In genomic region chr4:1245481-1246051, GRCh38 we compare ENCODE assay signal across 9 cellular contexts. TPM values are rescaled to one million over a fixed set of nuclear protein-coding genes. Genes with fewer than 3 reads are reported as not detected.
A peak's percentile ranks its signal among the peaks of the same experiment; 100 is the strongest.
DNase-seq lines count a peak whose midpoint lies in the region; ATAC-seq and TF ChIP-seq lines count a peak whose summit lies in the region.
"Had no signal": no experiment of that assay in that cellular context is flagged by ENCODE, and none has a peak within 500 bp of the region (broad histone marks: within the 10 kb centered on the region; RNA-seq: fewer than 3 reads in every experiment).

No MANE protein-coding gene starts in this region.

- peak overlapping the region; percentile 94 for H3K4me3 ChIP-seq in thoracic aorta

- no peaks in the 10 kb centered on the region for H3K9me3 Mint-ChIP-seq in activated CD4-positive, alpha-beta T cell treated with anti-CD3 and anti-CD28 coated beads, Interleukin-2, amount 10 ng/mL, durations not matched to agents 7 days and 5 days
- H3K9me3 Mint-ChIP-seq in activated naive CD4-positive, alpha-beta T cell treated with anti-CD3 and anti-CD28 coated beads, Interleukin-2, amount 50 U/mL, for 72 hours = no peaks in the 10 kb centered on the region

- no peaks in the 10 kb centered on the region for H3K9me3 ChIP-seq in thoracic aorta

- H3K4me1 Mint-ChIP-seq in activated CD4-positive, alpha-beta T cell treated with anti-CD3 and anti-CD28 coated beads, Interleukin-2, amount 10 ng/mL, durations not matched to agents 7 days and 5 days = peaks cover 45% of the 10 kb centered on the region

- no peak for ATAC-seq in activated naive CD4-positive, alpha-beta T cell treated with anti-CD3 and anti-CD28 coated beads, Interleukin-2, amount 50 U/mL, for 72 hours
- ATAC-seq in left lobe of liver = no peak
- ATAC-seq in thoracic aorta (ENCODE audit: insufficient number of reproducible peaks, low FRiP score, low read depth) = no peak
- no peak for ATAC-seq in esophagus mucosa

- H3K27ac Mint-ChIP-seq in activated CD4-positive, alpha-beta T cell treated with anti-CD3 and anti-CD28 coated beads, Interleukin-2, amount 10 ng/mL, durations not matched to agents 7 days and 5 days = peak overlapping the region; percentile 13
- peak overlapping the region; percentile 81 to 94 for H3K27ac Mint-ChIP-seq in activated naive CD4-positive, alpha-beta T cell treated with anti-CD3 and anti-CD28 coated beads, Interleukin-2, amount 50 U/mL, for 72 hours

- H3K27me3 ChIP-seq in thoracic aorta (replicated peaks; ENCODE audit: insufficient read depth) = no peaks in the 10 kb centered on the region
- H3K27me3 ChIP-seq: dorsolateral prefrontal cortex had no signal

- TF ChIP-seq CTCF in thoracic aorta (IDR thresholded peaks at IDR 0.05) = no peak
- no peak for TF ChIP-seq CTCF in GM10266 (IDR thresholded peaks at IDR 0.05; ENCODE audit: control insufficient read depth, insufficient read depth, low read depth, missing control alignments)

- H3K27me3 Mint-ChIP-seq in activated CD4-positive, alpha-beta T cell treated with anti-CD3 and anti-CD28 coated beads, Interleukin-2, amount 10 ng/mL, durations not matched to agents 7 days and 5 days = no peaks in the 10 kb centered on the region

- DNase-seq in activated CD4-positive, alpha-beta T cell treated with anti-CD3 and anti-CD28 coated beads, Interleukin-2, amount 10 ng/mL, durations not matched to agents 7 days and 5 days = no peak
- no peak for DNase-seq in activated CD4-positive, alpha-beta T cell treated with anti-CD3 and anti-CD28 coated beads, Interleukin-2, amount 50 U/mL, for 48 hours
- DNase-seq in activated naive CD4-positive, alpha-beta T cell treated with anti-CD3 and anti-CD28 coated beads, Interleukin-2, amount 50 U/mL, for 72 hours (ENCODE audit: low spot score in 2 of 2) = no peak
- DNase-seq in left lobe of liver (ENCODE audit: low spot score) (peak; percentile 44), thoracic aorta (ENCODE audit: low spot score) (no peak), NCI-H2107 (lab: John Stamatoyannopoulos, UW) (no peak), GM10266 (ENCODE audit: extremely low spot score) (no peak)

- peaks cover 5% of the 10 kb centered on the region for H3K36me3 ChIP-seq in thoracic aorta

- H3K4me1 ChIP-seq in thoracic aorta (ENCODE audit: control insufficient read depth in 1 of 2, low read depth in 2 of 2) = peaks cover 34 to 72% of the 10 kb centered on the region in 2 donors

- peak overlapping the region; percentile 86 for H3K4me3 Mint-ChIP-seq in activated CD4-positive, alpha-beta T cell treated with anti-CD3 and anti-CD28 coated beads, Interleukin-2, amount 10 ng/mL, durations not matched to agents 7 days and 5 days

- H3K36me3 Mint-ChIP-seq in activated CD4-positive, alpha-beta T cell treated with anti-CD3 and anti-CD28 coated beads, Interleukin-2, amount 10 ng/mL, durations not matched to agents 7 days and 5 days (ENCODE audit: low read depth) = peaks cover 30% of the 10 kb centered on the region
- H3K36me3 Mint-ChIP-seq in activated naive CD4-positive, alpha-beta T cell treated with anti-CD3 and anti-CD28 coated beads, Interleukin-2, amount 50 U/mL, for 72 hours = peaks cover 10 to 14% of the 10 kb centered on the region in 2 donors

- H3K27ac ChIP-seq in thoracic aorta = no peak overlapping the region

- POLR2A ChIA-PET in activated CD4-positive, alpha-beta T cell treated with anti-CD3 and anti-CD28 coated beads, Interleukin-2, amount 10 ng/mL, durations not matched to agents 7 days and 5 days (lab: Charles Lee) = no interaction called here

- CTCF ChIA-PET in activated CD4-positive, alpha-beta T cell treated with anti-CD3 and anti-CD28 coated beads, Interleukin-2, amount 10 ng/mL, durations not matched to agents 7 days and 5 days (lab: Charles Lee) = no interaction called here

RNA-seq across cellular contexts. Expression of gene CTBP1, which starts 3.4 kb away (rescaled TPM):
- total RNA-seq in activated CD4-positive, alpha-beta T cell treated with anti-CD3 and anti-CD28 coated beads, Interleukin-2, amount 10 ng/mL, durations not matched to agents 7 days and 5 days = 100 to 1,000 TPM; 223 to 242 TPM
- total RNA-seq in activated naive CD4-positive, alpha-beta T cell treated with anti-CD3 and anti-CD28 coated beads, Interleukin-2, amount 50 U/mL, for 72 hours = 100 to 1,000 TPM in 1 of 2 donors, 10 to 100 TPM in 1; 74.7 to 177 TPM
- total RNA-seq in left lobe of liver (97.0 TPM), thoracic aorta (100 to 1,000 TPM; 132 to 256 TPM), esophagus mucosa (89.4 TPM)

RNA-seq across cellular contexts. Expression of gene MAEA, which starts 44.1 kb away (rescaled TPM):
- total RNA-seq in activated CD4-positive, alpha-beta T cell treated with anti-CD3 and anti-CD28 coated beads, Interleukin-2, amount 10 ng/mL, durations not matched to agents 7 days and 5 days = 10 to 100 TPM; 63.8 to 69.0 TPM
- total RNA-seq in activated naive CD4-positive, alpha-beta T cell treated with anti-CD3 and anti-CD28 coated beads, Interleukin-2, amount 50 U/mL, for 72 hours = 10 to 100 TPM; 42.8 to 50.1 TPM
- 33.3 TPM for total RNA-seq in left lobe of liver
- total RNA-seq in thoracic aorta = 10 to 100 TPM; 53.7 to 83.8 TPM
- total RNA-seq in esophagus mucosa = 59.4 TPM
